Comparison of ENCODE assay signal across 34 cellular contexts in the genomic region with DNA sequence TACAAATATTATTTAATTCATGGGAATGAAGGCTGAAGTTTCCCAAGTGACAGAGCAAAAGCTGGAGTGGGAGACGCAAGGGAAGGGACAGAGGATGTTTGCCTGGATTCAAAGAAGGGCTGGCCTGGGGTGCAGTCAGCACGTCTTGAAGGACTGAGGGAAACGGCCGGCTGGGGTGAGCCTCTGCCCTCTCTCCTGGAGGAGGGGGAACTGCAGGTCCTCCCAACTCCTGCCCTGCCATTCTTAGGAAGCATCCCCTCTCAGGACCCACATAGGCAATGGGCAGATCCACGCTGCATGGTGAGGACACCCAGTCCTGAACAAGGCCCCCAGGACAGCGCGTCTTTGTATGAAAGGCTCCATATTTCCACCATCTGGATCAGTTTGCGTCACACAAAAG.
"Had no signal": no experiment of that assay in that cellular context is flagged by ENCODE, and none has a peak within 500 bp of the region (broad histone marks: within the 10 kb centered on the region; RNA-seq: fewer than 3 reads in every experiment).

No MANE protein-coding gene starts in this region.

- DNase-seq: activated B cell treated with CpG ODN at 0.5 μM for 24 hours; activated CD4-positive, alpha-beta memory T cell treated with anti-CD3 and anti-CD28 coated beads for 36 hours; activated CD4-positive, alpha-beta T cell treated with anti-CD3 and anti-CD28 coated beads for 4 hours; activated CD4-positive, alpha-beta T cell treated with anti-CD3 and anti-CD28 coated beads, Interleukin-2, amount 10 ng/mL, durations not matched to agents 24 days and 14 days; activated CD4-positive, alpha-beta T cell treated with anti-CD3 and anti-CD28 coated beads, Interleukin-2, amount 50 U/mL, for 1 hour; activated CD4-positive, alpha-beta T cell treated with anti-CD3 and anti-CD28 coated beads, Interleukin-2, amount 50 U/mL, for 4 hours; activated CD4-positive, CD25-positive, alpha-beta regulatory T cell treated with anti-CD3 and anti-CD28 coated beads, Interleukin-2, amount 50 U/mL, for 72 hours; activated CD8-positive, alpha-beta memory T cell treated with anti-CD3 and anti-CD28 coated beads, Interleukin-2, amount 50 U/mL, for 4 hours; activated CD8-positive, alpha-beta T cell treated with anti-CD3 and anti-CD28 coated beads for 36 hours; activated effector memory CD4-positive, alpha-beta T cell treated with anti-CD3 and anti-CD28 coated beads, Interleukin-2, amount 50 U/mL, for 16 hours; activated gamma-delta T cell treated with Interleukin-2 at 50 U/mL for 16 hours; activated naive CD4-positive, alpha-beta T cell; activated naive CD4-positive, alpha-beta T cell treated with anti-CD3 and anti-CD28 coated beads for 36 hours; activated naive CD4-positive, alpha-beta T cell treated with anti-CD3 and anti-CD28 coated beads, Interleukin-2, amount 50 U/mL, for 16 hours; activated naive CD8-positive, alpha-beta T cell treated with anti-CD3 and anti-CD28 coated beads for 36 hours; activated T-cell treated with anti-CD3 and anti-CD28 coated beads for 4 hours; activated T-cell treated with anti-CD3 and anti-CD28 coated beads, Interleukin-2, amount 50 U/mL, for 1 hour; activated T-cell treated with anti-CD3 and anti-CD28 coated beads, Interleukin-2, amount 50 U/mL, for 4 hours; activated T-cell treated with anti-CD3 and anti-CD28 coated beads, Interleukin-2, amount 50 U/mL, for 72 hours; adrenal gland; amniotic stem cell; body of pancreas; brain microvascular endothelial cell; caudate nucleus; SW 1271; T-helper 1 cell; T-helper 2 cell; T-helper 9 cell had no signal

- H3K27me3 ChIP-seq: body of pancreas, brain microvascular endothelial cell, breast epithelium had no signal

- H3K9me3 ChIP-seq: adrenal gland, body of pancreas, breast epithelium had no signal

- FAIRE-seq: astrocyte, TTC549 had no signal

- H3K27ac ChIP-seq: adrenal gland, body of pancreas, brain microvascular endothelial cell, breast epithelium, VCaP had no signal

- H3K4me3 ChIP-seq: adrenal gland, body of pancreas, breast epithelium had no signal

- H3K4me1 ChIP-seq: adrenal gland, breast epithelium had no signal

- ATAC-seq: activated CD8-positive, alpha-beta T cell treated with anti-CD3 and anti-CD28 coated beads for 36 hours; activated naive CD4-positive, alpha-beta T cell treated with anti-CD3 and anti-CD28 coated beads, Interleukin-2, amount 50 U/mL, for 72 hours; activated T-cell treated with anti-CD3 and anti-CD28 coated beads, Interleukin-2, amount 50 U/mL, for 4 hours; activated T-cell treated with anti-CD3 and anti-CD28 coated beads, Interleukin-2, amount 50 U/mL, for 72 hours; activated T-helper 17 cell treated with anti-CD3 and anti-CD28 coated beads, Interleukin-2, amount 50 U/mL, for 72 hours; body of pancreas had no signal

- H3K36me3 ChIP-seq: adrenal gland, brain microvascular endothelial cell, breast epithelium had no signal
